9 cellular contexts compared by ENCODE assay signal in genomic region chr2:31233216-31233615, GRCh38. TPM values are rescaled to one million over a fixed set of nuclear protein-coding genes. Genes with fewer than 3 reads are reported as not detected.
DNase-seq lines count a peak whose midpoint lies in the region; ATAC-seq and TF ChIP-seq lines count a peak whose summit lies in the region.
"Had no signal": no experiment of that assay in that cellular context is flagged by ENCODE, and none has a peak within 500 bp of the region (broad histone marks: within the 10 kb centered on the region; RNA-seq: fewer than 3 reads in every experiment).

No MANE protein-coding gene starts in this region.

- no peaks in the 10 kb centered on the region for H3K27me3 Mint-ChIP-seq in activated naive CD4-positive, alpha-beta T cell treated with anti-CD3 and anti-CD28 coated beads, Interleukin-2, amount 50 U/mL, for 24 hours
- H3K27me3 Mint-ChIP-seq in T-cell, result no peaks in the 10 kb centered on the region

- no peaks in the 10 kb centered on the region for H3K79me2 ChIP-seq in fibroblast of lung (ENCODE audit: control insufficient read depth, insufficient read depth, low read length)

- no peaks in the 10 kb centered on the region for H3K36me3 Mint-ChIP-seq in activated naive CD4-positive, alpha-beta T cell treated with anti-CD3 and anti-CD28 coated beads, Interleukin-2, amount 50 U/mL, for 24 hours
- no peaks in the 10 kb centered on the region for H3K36me3 Mint-ChIP-seq in T-cell

- H3K9ac ChIP-seq in fibroblast of lung (ENCODE audit: insufficient read depth, low read length), result no peak overlapping the region

- H3K27me3 ChIP-seq in fibroblast of lung (ENCODE audit: control insufficient read depth, insufficient read depth, low read length) (peaks cover 3% of the 10 kb centered on the region), thoracic aorta (replicated peaks; ENCODE audit: insufficient read depth) (no peaks in the 10 kb centered on the region)
- H3K27me3 ChIP-seq: SJSA1 had no signal

- H3K9me3 Mint-ChIP-seq in activated naive CD4-positive, alpha-beta T cell treated with anti-CD3 and anti-CD28 coated beads, Interleukin-2, amount 50 U/mL, for 24 hours, result no peaks in the 10 kb centered on the region
- no peaks in the 10 kb centered on the region for H3K9me3 Mint-ChIP-seq in T-cell

- ATAC-seq in T-cell (replicated peaks in 1 of 4) (no peak), thoracic aorta (ENCODE audit: insufficient number of reproducible peaks, low FRiP score, low read depth) (no peak), GM18502 (IDR thresholded peaks at IDR 0.05; ENCODE audit: poor library complexity, unreplicated experiment) (no peak), GM21717 (IDR thresholded peaks at IDR 0.05; ENCODE audit: unreplicated experiment) (no peak)

- no peaks in the 10 kb centered on the region for H3K9me3 ChIP-seq in fibroblast of lung (ENCODE audit: control insufficient read depth, insufficient read depth, low read depth, low read length)
- no peaks in the 10 kb centered on the region for H3K9me3 ChIP-seq in thoracic aorta
- H3K9me3 ChIP-seq: SJSA1 had no signal

- peak overlapping the region; percentile 32 for H2AFZ ChIP-seq in fibroblast of lung (ENCODE audit: low read length)

- POLR2A ChIA-PET in T-cell (lab: Charles Lee), result no interaction called here

- H3K4me3 Mint-ChIP-seq in activated naive CD4-positive, alpha-beta T cell treated with anti-CD3 and anti-CD28 coated beads, Interleukin-2, amount 50 U/mL, for 24 hours, result peak overlapping the region; percentile 76
- H3K4me3 Mint-ChIP-seq in T-cell, result peak overlapping the region; percentile 75 to 80 (median 77)

- H3K27ac Mint-ChIP-seq in activated naive CD4-positive, alpha-beta T cell treated with anti-CD3 and anti-CD28 coated beads, Interleukin-2, amount 50 U/mL, for 24 hours, result peak overlapping the region; percentile 23
- peak overlapping the region in 1 of 2 donors; percentile 54 for H3K27ac Mint-ChIP-seq in T-cell

- TF ChIP-seq CTCF in fibroblast of lung (conservative IDR thresholded peaks at IDR 0.05 in 1 of 2, IDR thresholded peaks at IDR 0.05 in 1 of 2; ENCODE audit: low read depth in 1 of 2, low read length in 2 of 2) (no peak), thoracic aorta (IDR thresholded peaks at IDR 0.05) (no peak)

- CTCF ChIA-PET in T-cell (lab: Charles Lee), result interaction anchor here (0.7 to 1.2 kb wide), 5 partner anchors 17 to 522 kb away, joined by 3 to 4 read pairs (median 3); no protein-coding TSS in a partner anchor

- H3K4me1 Mint-ChIP-seq in activated naive CD4-positive, alpha-beta T cell treated with anti-CD3 and anti-CD28 coated beads, Interleukin-2, amount 50 U/mL, for 24 hours, result peaks cover 25% of the 10 kb centered on the region
- H3K4me1 Mint-ChIP-seq in T-cell, result peaks cover 17 to 30% (median 26%) of the 10 kb centered on the region in 3 donors

- H3K4me3 ChIP-seq in fibroblast of lung (replicated peaks in 1 of 4; ENCODE audit: control extremely low read depth in 1 of 4, insufficient read depth in 1 of 4, low read depth in 3 of 4, low read length in 4 of 4) (peak overlapping the region in 2 of 4 experiments; percentile 76 to 78), thoracic aorta (peak overlapping the region; percentile 87)

- peaks cover 3% of the 10 kb centered on the region for H3K36me3 ChIP-seq in fibroblast of lung (ENCODE audit: control insufficient read depth, insufficient read depth, low read length)
- no peaks in the 10 kb centered on the region for H3K36me3 ChIP-seq in thoracic aorta
- H3K36me3 ChIP-seq: SJSA1 had no signal

- H3K4me1 ChIP-seq in fibroblast of lung (ENCODE audit: control insufficient read depth, extremely low read depth, insufficient read depth, low read length) (peaks cover 6% of the 10 kb centered on the region), thoracic aorta (ENCODE audit: control insufficient read depth in 1 of 2, low read depth in 2 of 2) (peaks cover 14 to 41% of the 10 kb centered on the region in 2 donors)

- H3K4me2 ChIP-seq in fibroblast of lung (ENCODE audit: extremely low read depth, insufficient read depth, low read length), result peak overlapping the region; percentile 59

- DNase-seq in activated naive CD4-positive, alpha-beta T cell treated with anti-CD3 and anti-CD28 coated beads, Interleukin-2, amount 50 U/mL, for 16 hours, result no peak
- DNase-seq in T-cell, result no peak
- DNase-seq in fibroblast of lung (ENCODE audit: low read depth in 2 of 2), result peak in 1 of 2 donors; percentile 47
- DNase-seq in thoracic aorta (ENCODE audit: low spot score), result no peak
- no peak for DNase-seq in NCI-H2227 (lab: John Stamatoyannopoulos, UW; ENCODE audit: unreplicated experiment)

- H4K20me1 ChIP-seq in fibroblast of lung (ENCODE audit: control insufficient read depth, extremely low read depth, insufficient read depth, low read length), result no peaks in the 10 kb centered on the region

- H3K27ac ChIP-seq in fibroblast of lung (ENCODE audit: insufficient read depth, low read length) (no peak overlapping the region), thoracic aorta (peak overlapping the region; percentile 76 to 83)
- H3K27ac ChIP-seq: SJSA1 had no signal

RNA-seq across cellular contexts. Expression of gene EHD3, which starts 0.7 kb away (rescaled TPM):
- total RNA-seq in T-cell, result 1 to 10 TPM; 2.9 to 4.2 (median 4.0) TPM
- 12.3 and 30.6 TPM in 2 replicates for total RNA-seq in fibroblast of lung
- polyA plus RNA-seq in fibroblast of lung, result 37.1 and 37.5 TPM in 2 replicates
- 33.4 and 35.8 TPM in 2 replicates for polyA plus RNA-seq in fibroblast of lung (2012)
- 75.9 and 83.1 TPM in 2 replicates for polyA minus RNA-seq in fibroblast of lung (ENCODE audit: low replicate concordance)
- total RNA-seq in thoracic aorta, result 10 to 100 TPM; 35.8 to 61.6 TPM

RNA-seq across cellular contexts. Expression of gene CAPN14, which starts 15.9 kb away (rescaled TPM):
- total RNA-seq in T-cell (under 1 TPM; 0.15 to 0.76 (median 0.55) TPM), fibroblast of lung (under 0.01 and 0.17 TPM in 2 replicates), thoracic aorta (under 1 TPM in 1 of 2 donors, not detected in 1; 0.14 TPM)
- 0.05 and 0.07 TPM in 2 replicates for polyA plus RNA-seq in fibroblast of lung
- 0.06 TPM in 1 of 2 replicates, not detected in the other for polyA plus RNA-seq in fibroblast of lung (2012)
- not detected in 2 replicates for polyA minus RNA-seq in fibroblast of lung (ENCODE audit: low replicate concordance)
- total RNA-seq: SJSA1 had no signal
